ENCODE assay signal across 24 cellular contexts in the genomic region with DNA sequence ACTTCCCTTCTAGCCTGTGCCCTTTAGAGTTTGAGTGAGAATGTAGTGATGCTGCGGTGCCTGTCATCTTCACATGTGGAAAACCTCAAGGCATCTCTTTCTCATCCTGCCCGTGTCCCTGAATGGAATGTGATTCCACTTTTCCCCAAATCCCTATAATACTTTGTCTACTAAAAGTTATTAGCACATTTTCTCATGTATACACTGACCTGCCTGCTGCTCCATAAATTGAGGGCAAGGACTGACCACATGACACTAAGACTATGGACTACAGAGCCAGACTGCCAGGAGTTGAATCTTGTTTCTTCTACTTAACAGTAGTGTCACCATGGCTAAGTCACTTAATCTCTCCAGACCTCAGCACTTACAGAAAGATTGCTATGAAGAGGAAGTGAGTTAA.
"Had no signal": no experiment of that assay in that cellular context is flagged by ENCODE, and none has a peak within 500 bp of the region (broad histone marks: within the 10 kb centered on the region; RNA-seq: fewer than 3 reads in every experiment).

No MANE protein-coding gene starts in this region.

- ATAC-seq: left colon; left lung; lower lobe of right lung; mucosa of descending colon; naive thymus-derived CD4-positive, alpha-beta T cell; natural killer cell treated with Interleukin-12 subunit alpha and Interleukin-12 subunit beta and Interleukin-15 and Interleukin-18, amount 100 ng/mL, for 72 hours; right lobe of liver; stimulated activated naive B cell treated with anti-CD40 and anti-IgM and Interleukin-4, amounts not matched to agents 10 μg/mL and 1 μg/mL and 100 μg/mL, for 72 hours; stimulated activated naive CD8-positive, alpha-beta T cell treated with anti-CD3 and anti-CD28 coated beads, Interleukin-15, Interleukin-2, amounts not matched to agents 100 U/mL and 50 U/mL, for 24 hours; upper lobe of right lung had no signal

- H3K4me3 ChIP-seq: hepatocyte, left lung, lower lobe of right lung, mucosa of descending colon, ovary, right atrium auricular region, right lobe of liver, suprapubic skin, thoracic aorta, tibial artery, upper lobe of right lung, uterus had no signal

- H3K27me3 Mint-ChIP-seq: natural killer cell treated with Interleukin-12 subunit alpha and Interleukin-12 subunit beta and Interleukin-15 and Interleukin-18, amount 100 ng/mL, for 72 hours; progenitor cell of endocrine pancreas; stimulated activated naive B cell treated with anti-CD40 and anti-IgM and Interleukin-4, amounts not matched to agents 10 μg/mL and 1 μg/mL and 100 μg/mL, for 72 hours had no signal

- H3K27ac Mint-ChIP-seq: naive thymus-derived CD4-positive, alpha-beta T cell; natural killer cell treated with Interleukin-12 subunit alpha and Interleukin-12 subunit beta and Interleukin-15 and Interleukin-18, amount 100 ng/mL, for 72 hours; progenitor cell of endocrine pancreas; stimulated activated naive B cell treated with anti-CD40 and anti-IgM and Interleukin-4, amounts not matched to agents 10 μg/mL and 1 μg/mL and 100 μg/mL, for 72 hours had no signal

- H3K36me3 Mint-ChIP-seq: naive thymus-derived CD4-positive, alpha-beta T cell; natural killer cell treated with Interleukin-12 subunit alpha and Interleukin-12 subunit beta and Interleukin-15 and Interleukin-18, amount 100 ng/mL, for 72 hours; stimulated activated naive B cell treated with anti-CD40 and anti-IgM and Interleukin-4, amounts not matched to agents 10 μg/mL and 1 μg/mL and 100 μg/mL, for 72 hours had no signal

- H3K4me2 ChIP-seq: hepatocyte had no signal

- H3K27ac ChIP-seq: hepatocyte, left lung, lower lobe of right lung, ovary, right atrium auricular region, right lobe of liver, suprapubic skin, tibial artery, upper lobe of right lung, uterus had no signal

- H3K4me1 Mint-ChIP-seq: naive thymus-derived CD4-positive, alpha-beta T cell; stimulated activated naive B cell treated with anti-CD40 and anti-IgM and Interleukin-4, amounts not matched to agents 10 μg/mL and 1 μg/mL and 100 μg/mL, for 72 hours had no signal

- H3K4me3 Mint-ChIP-seq: naive thymus-derived CD4-positive, alpha-beta T cell; natural killer cell treated with Interleukin-12 subunit alpha and Interleukin-12 subunit beta and Interleukin-15 and Interleukin-18, amount 100 ng/mL, for 72 hours; stimulated activated naive B cell treated with anti-CD40 and anti-IgM and Interleukin-4, amounts not matched to agents 10 μg/mL and 1 μg/mL and 100 μg/mL, for 72 hours had no signal

- H3K4me1 ChIP-seq: left lung, lower lobe of right lung, right atrium auricular region, right lobe of liver, upper lobe of right lung, uterus had no signal

- H3K79me2 ChIP-seq: hepatocyte had no signal

- H3K36me3 ChIP-seq: left lung, ovary, right atrium auricular region, right lobe of liver, suprapubic skin, thoracic aorta, tibial artery, upper lobe of right lung, uterus had no signal

- DNase-seq: kidney; left colon; left lung; lower lobe of right lung; midbrain; mucosa of descending colon; naive thymus-derived CD4-positive, alpha-beta T cell; ovary; right lobe of liver; stimulated activated CD4-positive, alpha-beta T cell treated with anti-CD3 and anti-CD28 coated beads, Interleukin-12 subunit alpha, Interleukin-12 subunit beta, amount 100 ng/mL, for 4 hours; stimulated activated CD4-positive, alpha-beta T cell treated with anti-CD3 and anti-CD28 coated beads, Interleukin-15, amount 100 ng/mL, for 24 hours; stimulated activated CD4-positive, alpha-beta T cell treated with anti-CD3 and anti-CD28 coated beads, Interleukin-2, amount 100 ng/mL, for 24 hours; stimulated activated CD4-positive, alpha-beta T cell treated with anti-CD3 and anti-CD28 coated beads, Interleukin-4, amount 100 ng/mL, for 1 hour; stimulated activated naive B cell treated with anti-CD40 and anti-IgM and Interleukin-4, amounts not matched to agents 10 μg/mL and 1 μg/mL and 100 μg/mL, for 72 hours; stimulated activated naive CD8-positive, alpha-beta T cell treated with anti-CD3 and anti-CD28 coated beads, Interleukin-15, Interleukin-2, amounts not matched to agents 100 U/mL and 50 U/mL, for 24 hours; tibial artery; upper lobe of right lung; uterus had no signal

- H3K27me3 ChIP-seq: hepatocyte, left lung, ovary, right atrium auricular region, right lobe of liver, suprapubic skin, tibial artery, upper lobe of right lung, uterus had no signal

- H2AFZ ChIP-seq: hepatocyte had no signal

- H3K9me3 ChIP-seq: left lung, lower lobe of right lung, mucosa of descending colon, ovary, right atrium auricular region, right lobe of liver, suprapubic skin, thoracic aorta, tibial artery, upper lobe of right lung, uterus had no signal

- H3K9me3 Mint-ChIP-seq: natural killer cell treated with Interleukin-12 subunit alpha and Interleukin-12 subunit beta and Interleukin-15 and Interleukin-18, amount 100 ng/mL, for 72 hours; stimulated activated naive B cell treated with anti-CD40 and anti-IgM and Interleukin-4, amounts not matched to agents 10 μg/mL and 1 μg/mL and 100 μg/mL, for 72 hours had no signal
